In genomic region chr6:16474834-16475781, GRCh38 we compare ENCODE assay signal across 16 cellular contexts.
DNase-seq lines count a peak whose midpoint lies in the region; ATAC-seq, FAIRE-seq and TF ChIP-seq lines count a peak whose summit lies in the region.
"Had no signal": no experiment of that assay in that cellular context is flagged by ENCODE, and none has a peak within 500 bp of the region (broad histone marks: within the 10 kb centered on the region; RNA-seq: fewer than 3 reads in every experiment).

No MANE protein-coding gene starts in this region.

- TF ChIP-seq POLR2A in GM12892 (IDR thresholded peaks at IDR 0.05; ENCODE audit: low read depth, low read length): no peak

- no peaks in the 10 kb centered on the region for H3K9me3 ChIP-seq in CD4-positive, alpha-beta memory T cell (ENCODE audit: control insufficient read depth in 1 of 2, low read length in 2 of 2)
- H3K9me3 ChIP-seq in right atrium auricular region: no peaks in the 10 kb centered on the region
- H3K9me3 ChIP-seq: BLaER1, vagina had no signal

- no TSS peak for BruUV-seq in MCF 10A (replicated peaks; lab: Mats Ljungman, UMichigan)

- CTCF ChIA-PET in CD4-positive, alpha-beta memory T cell (lab: Charles Lee; ENCODE audit: partially characterized antibody): interaction anchor here (0.6 to 1.3 kb wide), 5 partner anchors 10 to 288 kb away, joined by 3 to 8 read pairs (median 4); no protein-coding TSS in a partner anchor
- CTCF ChIA-PET in MCF 10A (lab: Yijun Ruan, JAX): no interaction called here

- DNase-seq in CD4-positive, alpha-beta memory T cell: peak in 4 of 5 donors; percentile 28 to 68 (median 46)
- DNase-seq in GM12892 (ENCODE audit: insufficient read length) (no peak), MCF 10A (ENCODE audit: unreplicated experiment) (no peak), superior temporal gyrus (ENCODE audit: extremely low spot score) (no peak), right atrium auricular region (ENCODE audit: low spot score) (no peak)
- DNase-seq: EL, endodermal cell, NCI-H1092 treated with DMSO at 0.1 percent for 48 hours, NCI-H226 had no signal

- H3K4me3 Mint-ChIP-seq in CD4-positive, alpha-beta memory T cell: peak overlapping the region in 7 of 8 donors; percentile 7 to 84 (median 38)
- H3K4me3 Mint-ChIP-seq in activated naive CD8-positive, alpha-beta T cell: peak overlapping the region; percentile 63
- H3K4me3 Mint-ChIP-seq in MCF 10A (ENCODE audit: unreplicated experiment): no peak overlapping the region
- H3K4me3 Mint-ChIP-seq: endodermal cell, nephron had no signal

- peaks cover 0 to 5% (median 0%) of the 10 kb centered on the region in 8 donors for H3K9me3 Mint-ChIP-seq in CD4-positive, alpha-beta memory T cell
- peaks cover 4% of the 10 kb centered on the region for H3K9me3 Mint-ChIP-seq in activated naive CD8-positive, alpha-beta T cell (ENCODE audit: low read depth)
- H3K9me3 Mint-ChIP-seq in MCF 10A (ENCODE audit: unreplicated experiment): no peaks in the 10 kb centered on the region
- H3K9me3 Mint-ChIP-seq: endodermal cell had no signal

- POLR2A ChIA-PET in CD4-positive, alpha-beta memory T cell (lab: Charles Lee; ENCODE audit: partially characterized antibody): interaction anchor here (0.6 to 1.7 kb wide), 5 partner anchors 9 to 286 kb away, joined by 3 to 7 read pairs (median 4); partner anchors contain the start of gene ATXN1
- POLR2A ChIA-PET in MCF 10A (lab: Yijun Ruan, JAX): no interaction called here

- peak overlapping the region; percentile 83 to 97 (median 92) for H3K27ac Mint-ChIP-seq in CD4-positive, alpha-beta memory T cell
- H3K27ac Mint-ChIP-seq in activated naive CD8-positive, alpha-beta T cell: peak overlapping the region; percentile 91
- H3K27ac Mint-ChIP-seq in MCF 10A (ENCODE audit: low read depth, unreplicated experiment): no peak overlapping the region
- H3K27ac Mint-ChIP-seq: endodermal cell, nephron had no signal

- H3K4me1 Mint-ChIP-seq in CD4-positive, alpha-beta memory T cell: peaks cover 58 to 80% (median 68%) of the 10 kb centered on the region in 4 donors
- peaks cover 81% of the 10 kb centered on the region for H3K4me1 Mint-ChIP-seq in activated naive CD8-positive, alpha-beta T cell (ENCODE audit: low read depth)
- peaks cover 5% of the 10 kb centered on the region for H3K4me1 Mint-ChIP-seq in MCF 10A (ENCODE audit: insufficient read depth, unreplicated experiment)

- H3K36me3 ChIP-seq in CD4-positive, alpha-beta memory T cell (ENCODE audit: insufficient read depth, low read length): no peaks in the 10 kb centered on the region
- no peaks in the 10 kb centered on the region for H3K36me3 ChIP-seq in right atrium auricular region
- H3K36me3 ChIP-seq: BLaER1, vagina had no signal

- TF ChIP-seq CTCF in MCF 10A (IDR thresholded peaks at IDR 0.05; ENCODE audit: unreplicated experiment): no peak
- TF ChIP-seq CTCF in right atrium auricular region (IDR thresholded peaks at IDR 0.05): no peak

- no peak overlapping the region for H3K4me3 ChIP-seq in CD4-positive, alpha-beta memory T cell (ENCODE audit: low read length in 2 of 2)
- no peak overlapping the region for H3K4me3 ChIP-seq in right atrium auricular region
- H3K4me3 ChIP-seq: BLaER1, vagina had no signal

- peak; percentile 91 for FAIRE-seq in GM12892 (lab: Jason Lieb, UNC)

- H3K36me3 Mint-ChIP-seq in CD4-positive, alpha-beta memory T cell: peaks cover 19 to 26% of the 10 kb centered on the region in 2 donors
- H3K36me3 Mint-ChIP-seq in activated naive CD8-positive, alpha-beta T cell: peaks cover 19% of the 10 kb centered on the region
- H3K36me3 Mint-ChIP-seq in MCF 10A (ENCODE audit: insufficient read depth, unreplicated experiment): no peaks in the 10 kb centered on the region

- peak overlapping the region; percentile 52 for H3K27ac ChIP-seq in CD4-positive, alpha-beta memory T cell (ENCODE audit: low read depth, low read length)
- H3K27ac ChIP-seq in right atrium auricular region: no peak overlapping the region
- H3K27ac ChIP-seq: BLaER1, vagina had no signal

- intact Hi-C loops in CD4-positive, alpha-beta memory T cell (cut with micrococcal nuclease): no loop called here
- intact Hi-C loops in MCF 10A (cut with micrococcal nuclease): no loop called here

- H3K27me3 Mint-ChIP-seq in CD4-positive, alpha-beta memory T cell: peaks cover 0 to 3% of the 10 kb centered on the region in 2 donors
- no peaks in the 10 kb centered on the region for H3K27me3 Mint-ChIP-seq in activated naive CD8-positive, alpha-beta T cell
- H3K27me3 Mint-ChIP-seq in MCF 10A (ENCODE audit: insufficient read depth, unreplicated experiment): no peaks in the 10 kb centered on the region

- peak; percentile 23 for ATAC-seq in HG02973 (IDR thresholded peaks at IDR 0.05; ENCODE audit: unreplicated experiment)
- ATAC-seq in GM21360 (IDR thresholded peaks at IDR 0.05; ENCODE audit: unreplicated experiment): no peak
- ATAC-seq: HCT116 had no signal

- no peaks in the 10 kb centered on the region for H3K27me3 ChIP-seq in CD4-positive, alpha-beta memory T cell (ENCODE audit: insufficient read depth, low read length)
- H3K27me3 ChIP-seq in right atrium auricular region: no peaks in the 10 kb centered on the region
- H3K27me3 ChIP-seq: BLaER1, vagina had no signal

- H3K4me1 ChIP-seq in CD4-positive, alpha-beta memory T cell (ENCODE audit: insufficient read depth, low read length): peaks cover 70% of the 10 kb centered on the region
- peaks cover 0 to 26% of the 10 kb centered on the region in 2 donors for H3K4me1 ChIP-seq in right atrium auricular region

Comparison
In these comparisons a context has a peak if more than half of its experiments do, and no peak if none do; other contexts are left out.
1. DNase-seq: peak in CD4-positive, alpha-beta memory T cell (4 of 5); none in GM12892 (single experiment), MCF 10A (single experiment), superior temporal gyrus (single experiment) and right atrium auricular region (single experiment).